ENCODE assay signal across 22 cellular contexts in genomic region chr4:15444276-15444675, GRCh38. TPM values are rescaled to one million over a fixed set of nuclear protein-coding genes. Genes with fewer than 3 reads are reported as not detected.
"Had no signal": no experiment of that assay in that cellular context is flagged by ENCODE, and none has a peak within 500 bp of the region (broad histone marks: within the 10 kb centered on the region; RNA-seq: fewer than 3 reads in every experiment).

No MANE protein-coding gene starts in this region.

- H3K4me3 ChIP-seq: SJSA1, SK-N-MC had no signal

- H3K27ac ChIP-seq: SJSA1, SK-N-MC had no signal

- H3K27me3 ChIP-seq: SJSA1 had no signal

- DNase-seq: IMR-90, Karpas-422, KG1, MM.1S, NCI-H1092 treated with DMSO at 0.1 percent for 48 hours, NCI-H1436, NCI-H187, NCI-H2029, NCI-H2081 treated with DMSO at 0.1 percent for 48 hours, NCI-H2171, NCI-H226, NCI-H510A, NCI-H524 treated with DMSO at 0.1 percent for 48 hours, NCI-H69, NCI-H774, RPMI8226, SIG-M5 had no signal

- H3K9me3 ChIP-seq: SJSA1 had no signal

- ATAC-seq: HepG2 had no signal

- H3K36me3 ChIP-seq: SJSA1 had no signal

RNA-seq across cellular contexts. Expression of gene C1QTNF7, which starts 16.4 kb away (rescaled TPM):
- total RNA-seq: HepG2, HT1080, M059J, SJSA1 had no signal
- polyA plus RNA-seq: HepG2 had no signal
